In genomic region chr7:129224251-129225205, GRCh38 we compare ENCODE assay signal across 1 cellular context.
TF ChIP-seq lines count a peak whose summit lies in the region.

Gene AHCYL2 (plus strand): TSS chr7:129225030.

TF ChIP-seq in GM23338, 12 proteins besides CTCF, POLR2A, EP300 and RAD21 (continued from another document):
- TF ChIP-seq ZNF462 (CRISPR knock-in tag; IDR thresholded peaks at IDR 0.05), result no peak
- TF ChIP-seq CREB1 (CRISPR knock-in tag; IDR thresholded peaks at IDR 0.05; ENCODE audit: low read depth), result peak; percentile 49; the same call in 1 of the 2 replicates
- no peak for TF ChIP-seq EZH2phosphoT487 (IDR thresholded peaks at IDR 0.05; ENCODE audit: unreplicated experiment)
- no peak for TF ChIP-seq STAT1 (IDR thresholded peaks at IDR 0.05; ENCODE audit: unreplicated experiment)
- TF ChIP-seq ZNF331 (CRISPR knock-in tag; IDR thresholded peaks at IDR 0.05; ENCODE audit: low read depth), result no peak
- TF ChIP-seq ETS1 (IDR thresholded peaks at IDR 0.05), result peak; percentile 99
- TF ChIP-seq JUNB (IDR thresholded peaks at IDR 0.05; ENCODE audit: unreplicated experiment), result no peak
- no peak for TF ChIP-seq EZH2 (IDR thresholded peaks at IDR 0.05; ENCODE audit: low read depth, unreplicated experiment)
- no peak for TF ChIP-seq ZNF114 (CRISPR knock-in tag; IDR thresholded peaks at IDR 0.05)
